1 cellular context compared by ENCODE assay signal in genomic region chr14:45135659-45136314, GRCh38.
TF ChIP-seq lines count a peak whose summit lies in the region.

TSS of gene FANCM (plus strand) at chr14:45135930. CDS start at chr14:45136032, 102 bp downstream.

TF ChIP-seq in HepG2, 621 proteins besides CTCF, POLR2A, EP300 and RAD21 (continued from another document and continues in another):
- no peak for TF ChIP-seq PAXIP1 (CRISPR knock-in tag; conservative IDR thresholded peaks at IDR 0.05)
- no peak for TF ChIP-seq ZNF773 (CRISPR knock-in tag; IDR thresholded peaks at IDR 0.05; ENCODE audit: borderline replicate concordance)
- 0 out of 2 replicates have a peak, but pooled peaks have one; percentile 37 for TF ChIP-seq ZNF607 (CRISPR knock-in tag; IDR thresholded peaks at IDR 0.05; ENCODE audit: borderline replicate concordance)
- no peak for TF ChIP-seq AKNA (CRISPR knock-in tag; IDR thresholded peaks at IDR 0.05; ENCODE audit: borderline replicate concordance)
- TF ChIP-seq E2F1 (CRISPR knock-in tag; IDR thresholded peaks at IDR 0.05), result 0 out of 2 replicates have a peak, but pooled peaks have one; percentile 18
- TF ChIP-seq ZNF646 (CRISPR knock-in tag; IDR thresholded peaks at IDR 0.05), result no peak
- TF ChIP-seq GATAD1 (CRISPR knock-in tag; IDR thresholded peaks at IDR 0.05), result peak; percentile 91
- TF ChIP-seq ZNF652 (CRISPR knock-in tag; IDR thresholded peaks at IDR 0.05; ENCODE audit: borderline replicate concordance, low read depth), result no peak
- no peak for TF ChIP-seq NCOA1 (CRISPR knock-in tag; IDR thresholded peaks at IDR 0.05)
- peak; percentile 74; the same call in 1 of the 2 replicates for TF ChIP-seq TAF1 (CRISPR knock-in tag; IDR thresholded peaks at IDR 0.05)
- TF ChIP-seq SMYD3 (CRISPR knock-in tag; IDR thresholded peaks at IDR 0.05), result 0 out of 2 replicates have a peak, but pooled peaks have one; percentile 74
- no peak for TF ChIP-seq ETS1 (CRISPR knock-in tag; IDR thresholded peaks at IDR 0.05)
- peak; percentile 37; the same call in 1 of the 2 replicates for TF ChIP-seq SRF (IDR thresholded peaks at IDR 0.05; ENCODE audit: low read depth, low read length)
- peak; percentile 83 for TF ChIP-seq ELF1 (CRISPR knock-in tag; IDR thresholded peaks at IDR 0.05)
- TF ChIP-seq PRDM15 (CRISPR knock-in tag; IDR thresholded peaks at IDR 0.05), result no peak
- peak; percentile 55 for TF ChIP-seq HNRNPLL (IDR thresholded peaks at IDR 0.05; ENCODE audit: low read depth, low read length, poor library complexity, severe bottlenecking)
- no peak for TF ChIP-seq HNRNPK (IDR thresholded peaks at IDR 0.05; ENCODE audit: low read depth, low read length, poor library complexity, severe bottlenecking)
- TF ChIP-seq ZNF83 (CRISPR knock-in tag; IDR thresholded peaks at IDR 0.05; ENCODE audit: borderline replicate concordance), result 0 out of 2 replicates have a peak, but pooled peaks have one; percentile 74
- TF ChIP-seq ZMYM4 (CRISPR knock-in tag; IDR thresholded peaks at IDR 0.05), result peak; percentile 73; the same call in 1 of the 2 replicates
- TF ChIP-seq ZNF883 (CRISPR knock-in tag; IDR thresholded peaks at IDR 0.05; ENCODE audit: not compliant biosample characterization), result peak; percentile 75
- 0 out of 2 replicates have a peak, but pooled peaks have one; percentile 33 for TF ChIP-seq FOSL2 (CRISPR knock-in tag; IDR thresholded peaks at IDR 0.05)
- TF ChIP-seq GATAD2A (CRISPR knock-in tag; IDR thresholded peaks at IDR 0.05), result 0 out of 2 replicates have a peak, but pooled peaks have one; percentile 44
- TF ChIP-seq SOX6 (IDR thresholded peaks at IDR 0.05), result no peak
- TF ChIP-seq SOX6 (CRISPR knock-in tag; IDR thresholded peaks at IDR 0.05), result peak; percentile 57
- TF ChIP-seq KAT7 (CRISPR knock-in tag; IDR thresholded peaks at IDR 0.05; ENCODE audit: borderline replicate concordance), result peak; percentile 54; the same call in 1 of the 2 replicates
- peak; percentile 72 for TF ChIP-seq UBTF (CRISPR knock-in tag; IDR thresholded peaks at IDR 0.05)
- TF ChIP-seq BORCS8-MEF2B (CRISPR knock-in tag; IDR thresholded peaks at IDR 0.05), result no peak
